7 cellular contexts compared by ENCODE assay signal in genomic region chr11:130070829-130071205, GRCh38. TPM values are rescaled to one million over a fixed set of nuclear protein-coding genes. Genes with fewer than 3 reads are reported as not detected.
DNase-seq lines count a peak whose midpoint lies in the region; ATAC-seq and TF ChIP-seq lines count a peak whose summit lies in the region.

No MANE protein-coding gene starts in this region.

- no peak overlapping the region for H3T11ph ChIP-seq in H9 (ENCODE audit: low read length)

- peak overlapping the region; percentile 95 for H3K4me2 ChIP-seq in H9 (ENCODE audit: insufficient read depth, insufficient read length, low read length)

- H3K9ac ChIP-seq in H9 (ENCODE audit: extremely low read depth, insufficient read length, low read length), result peak overlapping the region; percentile 85
- H3K9ac ChIP-seq in endodermal cell (ENCODE audit: extremely low read depth, low read length, poor library complexity, severe bottlenecking), result peak overlapping the region; percentile 74

- H2BK5ac ChIP-seq in H9 (ENCODE audit: insufficient read length, low read length), result no peak overlapping the region

- H3K27me3 Mint-ChIP-seq in H9 (ENCODE audit: low read depth) (peaks cover 21% of the 10 kb centered on the region), endodermal cell (ENCODE audit: insufficient read depth) (peaks cover 14% of the 10 kb centered on the region)

- no peak overlapping the region for H4K91ac ChIP-seq in H9 (ENCODE audit: insufficient read length, low read depth, low read length)

- no peak for DNase-seq in H9
- DNase-seq in RKO (ENCODE audit: low spot score), result peak; percentile 51
- DNase-seq in endodermal cell, result peak; percentile 76
- DNase-seq in NCI-H748 treated with DMSO at 0.1 percent for 48 hours (lab: John Stamatoyannopoulos, UW), result no peak

- H3K27ac Mint-ChIP-seq in H9 (peak overlapping the region in 1 of 3 experiments; percentile 35; a peak in 2 of 7 replicates), endodermal cell (peak overlapping the region; percentile 88)

- peaks cover 18% of the 10 kb centered on the region for H3K23me2 ChIP-seq in H9 (ENCODE audit: insufficient read length, low read depth, low read length, poor library complexity, severe bottlenecking)

- no peak for TF ChIP-seq CTCF in H9 (conservative IDR thresholded peaks at IDR 0.05)
- no peak for TF ChIP-seq CTCF in endodermal cell (conservative IDR thresholded peaks at IDR 0.05)

- peaks cover 0 to 2% of the 10 kb centered on the region in 2 experiments; a peak in 1 of 5 replicates for H3K9me3 Mint-ChIP-seq in H9
- H3K9me3 Mint-ChIP-seq in endodermal cell, result no peaks in the 10 kb centered on the region

- H3K4me1 Mint-ChIP-seq in H9 (peaks cover 29 to 33% of the 10 kb centered on the region in 2 experiments), endodermal cell (peaks cover 30% of the 10 kb centered on the region)

- H2BK20ac ChIP-seq in H9 (ENCODE audit: low read depth, low read length, poor library complexity, severe bottlenecking), result no peak overlapping the region

- H3K27ac ChIP-seq in H9 (ENCODE audit: insufficient read length, low read depth, low read length) (no peak overlapping the region), endodermal cell (ENCODE audit: low read depth, low read length) (no peak overlapping the region), muscle layer of duodenum (ENCODE audit: low read length) (peak overlapping the region; percentile 71)

- H2BK120ac ChIP-seq in H9 (ENCODE audit: low read depth, low read length, poor library complexity, severe bottlenecking), result no peak overlapping the region

- H2BK12ac ChIP-seq in H9 (ENCODE audit: insufficient read length, low read depth, low read length), result no peak overlapping the region

- H3K79me2 ChIP-seq in H9 (ENCODE audit: insufficient read depth, low read length), result peaks cover 29% of the 10 kb centered on the region; the same call in 1 of the 2 replicates

- H3K23ac ChIP-seq in H9 (ENCODE audit: insufficient read length, low read depth, low read length), result no peak overlapping the region

- H2BK15ac ChIP-seq in H9 (ENCODE audit: low read depth, low read length), result no peak overlapping the region

- H3K27me3 ChIP-seq in H9 (ENCODE audit: insufficient read depth, low read length) (no peaks in the 10 kb centered on the region; the same call in 1 of the 2 replicates), endodermal cell (ENCODE audit: control insufficient read depth, insufficient read depth, low read length, poor library complexity, severe bottlenecking) (no peaks in the 10 kb centered on the region), muscle layer of duodenum (ENCODE audit: low read depth, low read length) (no peaks in the 10 kb centered on the region)

- H3K4me1 ChIP-seq in H9 (ENCODE audit: insufficient read depth, low read length) (no peaks in the 10 kb centered on the region; the same call in 1 of the 2 replicates), endodermal cell (ENCODE audit: control insufficient read depth, insufficient read depth, low read length) (peaks cover 4% of the 10 kb centered on the region), muscle layer of duodenum (ENCODE audit: control insufficient read depth in 1 of 2, insufficient read depth in 2 of 2, low read length in 2 of 2) (peaks cover 0 to 13% of the 10 kb centered on the region in 2 donors)

- no peaks in the 10 kb centered on the region for H4K20me1 ChIP-seq in H9 (ENCODE audit: control insufficient read depth, insufficient read depth, insufficient read length)

- H3K18ac ChIP-seq in H9 (ENCODE audit: insufficient read length, low read depth, low read length), result peak overlapping the region; percentile 53

- no peak overlapping the region for H4K5ac ChIP-seq in H9 (ENCODE audit: insufficient read length, low read depth, low read length)

- ATAC-seq in GM21447 (IDR thresholded peaks at IDR 0.05; ENCODE audit: unreplicated experiment), result no peak
- ATAC-seq in esophagus mucosa, result no peak

- H3K56ac ChIP-seq in H9 (ENCODE audit: insufficient read length, low read depth, low read length), result no peak overlapping the region

- peak overlapping the region; percentile 97 for H3K4me3 ChIP-seq in endodermal cell (ENCODE audit: low read length)
- H3K4me3 ChIP-seq in muscle layer of duodenum (ENCODE audit: low read depth in 1 of 2, low read length in 2 of 2), result peak overlapping the region; percentile 69 to 80

- no peak overlapping the region for H3K4ac ChIP-seq in H9 (ENCODE audit: low read depth, low read length)

- peak overlapping the region; percentile 93 for H3K14ac ChIP-seq in H9 (ENCODE audit: insufficient read depth, low read length)

- H3K79me1 ChIP-seq in H9 (ENCODE audit: insufficient read depth, low read depth, low read length, poor library complexity, severe bottlenecking), result peaks cover 8% of the 10 kb centered on the region

- H3K4me3 Mint-ChIP-seq in H9 (peak overlapping the region; percentile 80 to 95), endodermal cell (peak overlapping the region; percentile 79)

- H3K36me3 ChIP-seq in endodermal cell (ENCODE audit: control insufficient read depth, insufficient read depth, low read length) (peaks cover 25% of the 10 kb centered on the region), muscle layer of duodenum (ENCODE audit: control insufficient read depth in 1 of 2, insufficient read depth in 2 of 2, low read length in 2 of 2) (no peaks in the 10 kb centered on the region)

- no peak overlapping the region for H4K8ac ChIP-seq in H9 (replicated peaks; ENCODE audit: insufficient read length, low read depth, low read length)

- H2AFZ ChIP-seq in H9 (ENCODE audit: low read length), result no peak overlapping the region

- no CpG with 5 or more reads among the region's 24 CpGs for WGBS in H9 (ENCODE audit: extremely low coverage, insufficient read length, low lambda C conversion rate)
- 1% methylated on average over 20 of the region's 24 CpGs; no CpG with 5 or more reads in 1 of the 2 experiments for WGBS in endodermal cell (ENCODE audit: insufficient coverage in 1 of 2, insufficient read length in 1 of 2), 2 experiments

- H3K36me3 Mint-ChIP-seq in H9 (ENCODE audit: insufficient read depth in 1 of 3, low read depth in 3 of 3) (peaks cover 3 to 5% (median 3%) of the 10 kb centered on the region in 3 experiments; a peak in 6 of 7 replicates), endodermal cell (ENCODE audit: low read depth) (peaks cover 4% of the 10 kb centered on the region)

- H3K9me3 ChIP-seq in H9 (ENCODE audit: control insufficient read depth, low read depth, low read length), result no peaks in the 10 kb centered on the region
- H3K9me3 ChIP-seq in endodermal cell (ENCODE audit: control insufficient read depth, low read length), result no peaks in the 10 kb centered on the region
- H3K9me3 ChIP-seq in muscle layer of duodenum (ENCODE audit: control insufficient read depth in 1 of 2, low read length in 2 of 2), result no peaks in the 10 kb centered on the region

- no peak overlapping the region for H2AK5ac ChIP-seq in H9 (ENCODE audit: insufficient read length, low read length)

RNA-seq across cellular contexts. Expression of gene APLP2, which starts 1.1 kb away (rescaled TPM):
- 323 and 328 TPM in 2 replicates for total RNA-seq in H9 (2021)
- total RNA-seq in endodermal cell, result 100 to 1,000 TPM; 821 to 864 TPM
- polyA plus RNA-seq in endodermal cell (2013, experiment 1 of 2), result 422 TPM
- polyA plus RNA-seq in endodermal cell (2013, experiment 2 of 2), result 467 TPM
- 124 TPM for total RNA-seq in esophagus mucosa

Comparison
In these comparisons a context has a peak if more than half of its experiments do, and no peak if none do; other contexts are left out.
1. DNase-seq: peak in RKO (single experiment) and endodermal cell (single experiment); none in H9 (single experiment) and NCI-H748 treated with DMSO at 0.1 percent for 48 hours (single experiment).